1 cellular context compared by ENCODE assay signal in genomic region chr1:67393240-67393639, GRCh38.
TF ChIP-seq lines count a peak whose summit lies in the region.

No MANE protein-coding gene starts in this region.

TF ChIP-seq in HEK293, 187 proteins besides CTCF, POLR2A, EP300 and RAD21 (continued from another document):
- 0 out of 2 replicates have a peak, but pooled peaks have one; percentile 22 for TF ChIP-seq MZF1 (tag by site-specific recombination; IDR thresholded peaks at IDR 0.05; ENCODE audit: borderline replicate concordance)
- TF ChIP-seq ZNF398 (tag by site-specific recombination; IDR thresholded peaks at IDR 0.05), result no peak
- peak; percentile 49 for TF ChIP-seq GLIS1 (tag by site-specific recombination; IDR thresholded peaks at IDR 0.05)
- peak; percentile 69 for TF ChIP-seq ZXDB (tag by site-specific recombination; IDR thresholded peaks at IDR 0.05)
- TF ChIP-seq ZFP41 (tag by site-specific recombination; IDR thresholded peaks at IDR 0.05; ENCODE audit: borderline replicate concordance), result no peak
- no peak for TF ChIP-seq OVOL3 (tag by site-specific recombination; IDR thresholded peaks at IDR 0.05)
- TF ChIP-seq ZNF747 (tag by site-specific recombination; IDR thresholded peaks at IDR 0.05), result no peak
- TF ChIP-seq ZNF449 (tag by site-specific recombination; IDR thresholded peaks at IDR 0.05), result no peak
- no peak for TF ChIP-seq ZNF274 (IDR thresholded peaks at IDR 0.05; ENCODE audit: low read length)
- TF ChIP-seq ZNF274 (tag by site-specific recombination; IDR thresholded peaks at IDR 0.05; ENCODE audit: borderline replicate concordance), result no peak
- TF ChIP-seq ZSCAN23 (tag by site-specific recombination; IDR thresholded peaks at IDR 0.05), result no peak
- no peak for TF ChIP-seq ZNF23 (tag by site-specific recombination; IDR thresholded peaks at IDR 0.05; ENCODE audit: borderline replicate concordance)
- TF ChIP-seq ZNF692 (tag by site-specific recombination; IDR thresholded peaks at IDR 0.05), result 0 out of 2 replicates have a peak, but pooled peaks have one; percentile 27
- TF ChIP-seq ZNF704 (tag by site-specific recombination; IDR thresholded peaks at IDR 0.05), result no peak
- TF ChIP-seq ZNF600 (tag by site-specific recombination; IDR thresholded peaks at IDR 0.05), result 0 out of 2 replicates have a peak, but pooled peaks have one; percentile 58
- no peak for TF ChIP-seq SP3 (tag by site-specific recombination; IDR thresholded peaks at IDR 0.05)
- peak; percentile 23; the same call in 1 of the 2 replicates for TF ChIP-seq OSR2 (tag by site-specific recombination; IDR thresholded peaks at IDR 0.05)
- no peak for TF ChIP-seq ZNF311 (tag by site-specific recombination; IDR thresholded peaks at IDR 0.05; ENCODE audit: borderline replicate concordance)
